ENCODE assay signal across 11 cellular contexts in genomic region chr4:54746228-54746627, GRCh38.
DNase-seq lines count a peak whose midpoint lies in the region; ATAC-seq, FAIRE-seq and TF ChIP-seq lines count a peak whose summit lies in the region.
"Had no signal": no experiment of that assay in that cellular context is flagged by ENCODE, and none has a peak within 500 bp of the region (broad histone marks: within the 10 kb centered on the region; RNA-seq: fewer than 3 reads in every experiment).

No MANE protein-coding gene starts in this region.

- H3K36me3 ChIP-seq in tibial artery: no peaks in the 10 kb centered on the region

- no peak overlapping the region for H3K27ac ChIP-seq in tibial artery

- TF ChIP-seq CTCF in astrocyte of the cerebellum (IDR thresholded peaks at IDR 0.05; ENCODE audit: low read depth, low read length, missing control alignments) (no peak), tibial artery (IDR thresholded peaks at IDR 0.05) (no peak)

- H3K9me3 ChIP-seq in tibial artery: no peaks in the 10 kb centered on the region
- H3K9me3 ChIP-seq: Caco-2 had no signal

- ATAC-seq in GM21576 (IDR thresholded peaks at IDR 0.05; ENCODE audit: unreplicated experiment): peak; percentile 67

- H3K27me3 ChIP-seq in tibial artery: no peaks in the 10 kb centered on the region

- in situ Hi-C loops in KBM-7 (cut with MboI; ENCODE audit: low pct_unique_long_range_greater_than_20kb, low sequenced_read_pairs): no loop called here
- in situ Hi-C loops in astrocyte of the cerebellum (cut with HindIII; ENCODE audit: low sequenced_read_pairs): no loop called here

- FAIRE-seq in HTR-8/SVneo (lab: Jason Lieb, UNC): no peak
- FAIRE-seq: H54 had no signal

- DNase-seq in DMS79 (lab: John Stamatoyannopoulos, UW) (peak; percentile 97), KBM-7 (peak; percentile 90), astrocyte of the cerebellum (ENCODE audit: low read depth) (peak; percentile 46), NCI-H524 treated with DMSO at 0.1 percent for 48 hours (lab: John Stamatoyannopoulos, UW) (no peak), cerebellum (ENCODE audit: low spot score) (no peak), tibial artery (no peak), HTR-8/SVneo (ENCODE audit: insufficient read length, low spot score) (no peak)
- DNase-seq: activated naive CD8-positive, alpha-beta T cell treated with anti-CD3 and anti-CD28 coated beads, Interleukin-2, amount 10 ng/mL, durations not matched to agents 7 days and 5 days; Caco-2 had no signal

- H3K4me1 ChIP-seq in tibial artery: no peaks in the 10 kb centered on the region
- H3K4me1 ChIP-seq: Caco-2 had no signal

- H3K4me3 ChIP-seq in astrocyte of the cerebellum (ENCODE audit: low read depth, low read length) (no peak overlapping the region), tibial artery (no peak overlapping the region)

- intact Hi-C loops in tibial artery (cut with DNase I; ENCODE audit: low total_unique reads): no loop called here

Comparison
In these comparisons a context has a peak if more than half of its experiments do, and no peak if none do; other contexts are left out.
1. DNase-seq: peak in DMS79 (single experiment), KBM-7 (single experiment) and astrocyte of the cerebellum (single experiment); none in NCI-H524 treated with DMSO at 0.1 percent for 48 hours (single experiment), cerebellum (single experiment), tibial artery (0 of 2) and HTR-8/SVneo (single experiment).